In genomic region chrX:25005034-25005381, GRCh38 we compare ENCODE assay signal across 17 cellular contexts. TPM values are rescaled to one million over a fixed set of nuclear protein-coding genes. Genes with fewer than 3 reads are reported as not detected.
DNase-seq lines count a peak whose midpoint lies in the region; ATAC-seq and TF ChIP-seq lines count a peak whose summit lies in the region.
"Had no signal": no experiment of that assay in that cellular context is flagged by ENCODE, and none has a peak within 500 bp of the region (broad histone marks: within the 10 kb centered on the region; RNA-seq: fewer than 3 reads in every experiment).

No MANE protein-coding gene starts in this region.

- H3K4me2 ChIP-seq in neural progenitor cell, result peak overlapping the region; percentile 89

- peaks cover 71% of the 10 kb centered on the region for H4K20me1 ChIP-seq in neural progenitor cell (ENCODE audit: low read depth)

- peaks cover 5% of the 10 kb centered on the region for H3K79me2 ChIP-seq in neural progenitor cell (ENCODE audit: low read depth)

- H3K9me3 Mint-ChIP-seq in neural progenitor cell, result peaks cover 5% of the 10 kb centered on the region
- H3K9me3 Mint-ChIP-seq: activated T-helper 2 cell treated with anti-CD3 and anti-CD28 coated beads, Interferon-gamma antibody, Interleukin-2, Interleukin-4, amounts not matched to agents 10 μg/mL and 5 μg/mL and 100 μg/mL, durations not matched to agents 14 hours and 24 hours and 36 hours; stimulated activated naive CD8-positive, alpha-beta T cell treated with anti-CD3 and anti-CD28 coated beads, Interleukin-15, amount 100 ng/mL, for 72 hours had no signal

- intact Hi-C loops in heart right ventricle (cut with DNase I) (no loop called here), Right ventricle myocardium superior (cut with DNase I) (no loop called here)

- WGBS in heart right ventricle, 2 donors, result 1% methylated on average over 21 to 23 of the region's 23 CpGs
- 2% methylated on average over 23 of the region's 23 CpGs for WGBS in urinary bladder

- H3K27me3 ChIP-seq in heart right ventricle (peaks cover 14 to 100% (median 69%) of the 10 kb centered on the region in 7 donors), neural progenitor cell (peaks cover 100% of the 10 kb centered on the region)

- H3K36me3 ChIP-seq in heart right ventricle (no peaks in the 10 kb centered on the region), neural progenitor cell (no peaks in the 10 kb centered on the region), urinary bladder (ENCODE audit: insufficient read depth) (no peaks in the 10 kb centered on the region)

- peaks cover 50% of the 10 kb centered on the region for H3F3A ChIP-seq in neural progenitor cell (ENCODE audit: low read depth)

- H3K27ac ChIP-seq in heart right ventricle (no peak overlapping the region), coronary artery (no peak overlapping the region), neural progenitor cell (no peak overlapping the region), urinary bladder (ENCODE audit: low read depth) (no peak overlapping the region)
- H3K27ac ChIP-seq: SK-N-MC had no signal

- peaks cover 68% of the 10 kb centered on the region for H3K27me3 Mint-ChIP-seq in neural progenitor cell (ENCODE audit: insufficient read depth, low read depth)

- DNase-seq in heart right ventricle, result no peak
- DNase-seq in Right ventricle myocardium superior, result no peak
- DNase-seq in coronary artery (ENCODE audit: low spot score), result no peak
- DNase-seq in neural progenitor cell (ENCODE audit: low spot score), result no peak
- DNase-seq in occipital lobe (lab: John Stamatoyannopoulos, UW), result no peak
- DNase-seq in DMS53 treated with DMSO at 0.1 percent for 48 hours (lab: John Stamatoyannopoulos, UW; ENCODE audit: unreplicated experiment), result no peak
- DNase-seq: activated CD4-positive, alpha-beta T cell treated with anti-CD3 and anti-CD28 coated beads, Interleukin-2, amount 50 U/mL, for 48 hours; GF-D8; MM.1S; NCI-H187 treated with DMSO at 0.1 percent for 48 hours; NCI-H510A treated with DMSO at 0.1 percent for 48 hours; stimulated activated naive CD8-positive, alpha-beta T cell treated with anti-CD3 and anti-CD28 coated beads, Interleukin-15, amount 100 ng/mL, for 72 hours had no signal

- no peak overlapping the region for H3K27ac Mint-ChIP-seq in neural progenitor cell
- H3K27ac Mint-ChIP-seq: activated T-helper 2 cell treated with anti-CD3 and anti-CD28 coated beads, Interferon-gamma antibody, Interleukin-2, Interleukin-4, amounts not matched to agents 10 μg/mL and 5 μg/mL and 100 μg/mL, durations not matched to agents 14 hours and 24 hours and 36 hours had no signal

- no peak overlapping the region for H2AFZ ChIP-seq in neural progenitor cell (replicated peaks)

- H3K4me1 ChIP-seq in heart right ventricle (peaks cover 0 to 28% (median 4%) of the 10 kb centered on the region in 9 donors), neural progenitor cell (peaks cover 71% of the 10 kb centered on the region), urinary bladder (ENCODE audit: insufficient read depth) (no peaks in the 10 kb centered on the region)

- ATAC-seq in heart right ventricle, result no peak
- no peak for ATAC-seq in Right ventricle myocardium superior (ENCODE audit: poor library complexity)
- ATAC-seq in HG02840 (IDR thresholded peaks at IDR 0.05; ENCODE audit: low FRiP score, unreplicated experiment), result no peak

- H3K36me3 Mint-ChIP-seq in neural progenitor cell, result peaks cover 3% of the 10 kb centered on the region

- H3K4me1 Mint-ChIP-seq in neural progenitor cell, result peaks cover 39% of the 10 kb centered on the region

- TF ChIP-seq CTCF in heart right ventricle (IDR thresholded peaks at IDR 0.05) (no peak), coronary artery (IDR thresholded peaks at IDR 0.05) (no peak), neural progenitor cell (IDR thresholded peaks at IDR 0.05) (no peak)

- H3K4me3 Mint-ChIP-seq in neural progenitor cell, result no peak overlapping the region

- H3K4me3 ChIP-seq in heart right ventricle (peak overlapping the region in 8 of 10 donors; percentile 9 to 31 (median 24)), coronary artery (peak overlapping the region; percentile 44), neural progenitor cell (peak overlapping the region; percentile 57), urinary bladder (ENCODE audit: low read depth, low read length) (peak overlapping the region; percentile 22)
- H3K4me3 ChIP-seq: SK-N-MC had no signal

- H3K9ac ChIP-seq in neural progenitor cell, result no peak overlapping the region

- H3K9me3 ChIP-seq in heart right ventricle, result no peaks in the 10 kb centered on the region
- H3K9me3 ChIP-seq in neural progenitor cell (ENCODE audit: low read depth), result no peaks in the 10 kb centered on the region

RNA-seq across cellular contexts. Expression of gene ARX, which starts 10.8 kb away (rescaled TPM):
- total RNA-seq in heart right ventricle, result under 1 TPM in 1 of 10 donors, not detected in 9; 0.13 TPM
- polyA plus RNA-seq in heart right ventricle, result not detected
- not detected for total RNA-seq in Right ventricle myocardium superior
- total RNA-seq in neural progenitor cell (ENCODE audit: low replicate concordance), result 5.3 and 9.0 TPM in 2 replicates
- total RNA-seq in urinary bladder, result not detected
- polyA plus RNA-seq in urinary bladder, result not detected
- 6.2 TPM for total RNA-seq in occipital lobe
- total RNA-seq: activated T-helper 2 cell treated with anti-CD3 and anti-CD28 coated beads, Interferon-gamma antibody, Interleukin-2, Interleukin-4, amounts not matched to agents 10 μg/mL and 5 μg/mL and 100 μg/mL, durations not matched to agents 14 hours and 24 hours and 36 hours; dermis blood vessel endothelial cell had no signal
